11 cellular contexts compared by ENCODE assay signal in genomic region chr14:92503756-92504491, GRCh38. TPM values are rescaled to one million over a fixed set of nuclear protein-coding genes. Genes with fewer than 3 reads are reported as not detected.
A peak's percentile ranks its signal among the peaks of the same experiment; 100 is the strongest.
DNase-seq lines count a peak whose midpoint lies in the region; ATAC-seq and TF ChIP-seq lines count a peak whose summit lies in the region.
"Had no signal": no experiment of that assay in that cellular context is flagged by ENCODE, and none has a peak within 500 bp of the region (broad histone marks: within the 10 kb centered on the region; RNA-seq: fewer than 3 reads in every experiment).

No MANE protein-coding gene starts in this region.

- H3K79me2 ChIP-seq in ACC112 (ENCODE audit: control insufficient read depth, insufficient read depth, low read length, unreplicated experiment), result no peaks in the 10 kb centered on the region
- no peaks in the 10 kb centered on the region for H3K79me2 ChIP-seq in mammary epithelial cell (ENCODE audit: insufficient read depth, low read length)

- dilution Hi-C loops in mammary epithelial cell (cut with HindIII; ENCODE audit: low sequenced_read_pairs), result no loop called here

- H3K4me1 ChIP-seq in ACC112 (ENCODE audit: control insufficient read depth, insufficient read depth, low read length, unreplicated experiment), result peaks cover 41% of the 10 kb centered on the region
- H3K4me1 ChIP-seq in mammary epithelial cell (ENCODE audit: insufficient read depth, low read length), result peaks cover 33% of the 10 kb centered on the region

- H3K27ac Mint-ChIP-seq in activated T-cell treated with anti-CD3 and anti-CD28 coated beads, Interleukin-2, amount 50 U/mL, for 24 hours, result no peak overlapping the region
- H3K27ac Mint-ChIP-seq: CD4-positive, CD25-positive, alpha-beta regulatory T cell had no signal

- in situ Hi-C loops in mammary epithelial cell (cut with MboI; ENCODE audit: low sequenced_read_pairs in 2 of 2), result no loop called here

- H3K27me3 Mint-ChIP-seq in activated T-cell treated with anti-CD3 and anti-CD28 coated beads, Interleukin-2, amount 50 U/mL, for 24 hours, result no peaks in the 10 kb centered on the region

- WGBS in mammary epithelial cell (ENCODE audit: low coverage, missing lambda C conversion rate), result 11% methylated on average over 4 of the region's 4 CpGs

- H3K4me2 ChIP-seq in mammary epithelial cell (ENCODE audit: insufficient read depth, low read depth, low read length), result no peak overlapping the region

- peak overlapping the region; percentile 68 for H3K27ac ChIP-seq in ACC112 (ENCODE audit: low read depth, low read length)
- no peak overlapping the region for H3K27ac ChIP-seq in mammary epithelial cell (ENCODE audit: insufficient read depth, low read depth, low read length)

- H4K20me1 ChIP-seq in mammary epithelial cell (ENCODE audit: insufficient read depth, low read length), result no peaks in the 10 kb centered on the region

- no peak overlapping the region for H3K4me3 Mint-ChIP-seq in activated T-cell treated with anti-CD3 and anti-CD28 coated beads, Interleukin-2, amount 50 U/mL, for 24 hours
- H3K4me3 Mint-ChIP-seq: CD4-positive, CD25-positive, alpha-beta regulatory T cell had no signal

- H3K36me3 ChIP-seq in ACC112 (ENCODE audit: insufficient read depth, low read length) (no peaks in the 10 kb centered on the region), mammary epithelial cell (ENCODE audit: insufficient read depth, low read length) (no peaks in the 10 kb centered on the region)

- H2AFZ ChIP-seq in ACC112 (ENCODE audit: low read length, unreplicated experiment) (no peak overlapping the region), mammary epithelial cell (ENCODE audit: low read depth, low read length) (no peak overlapping the region)

- intact Hi-C loops in mammary epithelial cell (cut with micrococcal nuclease), result loop anchor here (1.0 kb wide), 1 partner anchor 8 kb away; no protein-coding TSS in a partner anchor

- no peaks in the 10 kb centered on the region for H3K27me3 ChIP-seq in ACC112 (ENCODE audit: insufficient read depth, low read length)
- no peaks in the 10 kb centered on the region for H3K27me3 ChIP-seq in mammary epithelial cell (ENCODE audit: insufficient read depth, low read length)

- H3K4me3 ChIP-seq in ACC112 (ENCODE audit: low read depth, low read length) (no peak overlapping the region), mammary epithelial cell (replicated peaks in 1 of 3; ENCODE audit: insufficient read depth in 1 of 3, low read depth in 2 of 3, low read length in 3 of 3) (no peak overlapping the region)

- no peak overlapping the region for H3K9ac ChIP-seq in mammary epithelial cell (ENCODE audit: insufficient read depth, low read length)

- no peaks in the 10 kb centered on the region for H3K36me3 Mint-ChIP-seq in activated T-cell treated with anti-CD3 and anti-CD28 coated beads, Interleukin-2, amount 50 U/mL, for 24 hours (ENCODE audit: low read depth)

- CTCF ChIA-PET in mammary epithelial cell (lab: Charles Lee; ENCODE audit: low non-redundant PET), result interaction anchor here (0.6 kb wide), 1 partner anchor 44 kb away, joined by 4 read pairs; no protein-coding TSS in a partner anchor

- H3K4me1 Mint-ChIP-seq in activated T-cell treated with anti-CD3 and anti-CD28 coated beads, Interleukin-2, amount 50 U/mL, for 24 hours (ENCODE audit: low read depth), result peaks cover 7% of the 10 kb centered on the region

- ATAC-seq in HG02973 (IDR thresholded peaks at IDR 0.05; ENCODE audit: unreplicated experiment) (no peak), HG03159 (IDR thresholded peaks at IDR 0.05; ENCODE audit: unreplicated experiment) (no peak)

- TF ChIP-seq CTCF in mammary epithelial cell (conservative IDR thresholded peaks at IDR 0.05 in 1 of 2, IDR thresholded peaks at IDR 0.05 in 1 of 2; ENCODE audit: extremely low read depth in 1 of 2, insufficient read depth in 1 of 2, low read depth in 1 of 2, low read length in 2 of 2), result no peak

- DNase-seq in HuH-7 (ENCODE audit: low spot score) (peak; percentile 75), mammary epithelial cell (peak; percentile 88), left kidney (ENCODE audit: low read depth, low spot score) (peak; percentile 39)
- no peak for DNase-seq in activated naive CD4-positive, alpha-beta T cell treated with anti-CD3 and anti-CD28 coated beads, Interleukin-2, amount 50 U/mL, for 16 hours
- no peak for DNase-seq in activated T-cell treated with anti-CD3 and anti-CD28 coated beads, Interleukin-2, amount 50 U/mL, for 24 hours
- DNase-seq: CD4-positive, CD25-positive, alpha-beta regulatory T cell; foreskin melanocyte; SHP77 had no signal

- H3K9me3 ChIP-seq in mammary epithelial cell (replicated peaks; ENCODE audit: insufficient read depth, low read length), result no peaks in the 10 kb centered on the region

- H3K9me3 Mint-ChIP-seq in activated T-cell treated with anti-CD3 and anti-CD28 coated beads, Interleukin-2, amount 50 U/mL, for 24 hours, result no peaks in the 10 kb centered on the region
- H3K9me3 Mint-ChIP-seq: CD4-positive, CD25-positive, alpha-beta regulatory T cell had no signal

- BruUV-seq in mammary epithelial cell (replicated peaks; lab: Mats Ljungman, UMichigan), result no TSS peak

RNA-seq across cellular contexts. Expression of gene RIN3, which starts 9.7 kb away (rescaled TPM):
- total RNA-seq in mammary epithelial cell, result 10 to 100 TPM in 1 of 2 donors, 1 to 10 TPM in 1; 3.5 to 14.5 TPM
- polyA plus RNA-seq in mammary epithelial cell, result 2.4 TPM
- polyA minus RNA-seq in mammary epithelial cell, result 7.4 TPM

Comparison
In these comparisons a context has a peak if more than half of its experiments do, and no peak if none do; other contexts are left out.
1. DNase-seq: peak in HuH-7 (single experiment), mammary epithelial cell (single experiment) and left kidney (single experiment); none in activated naive CD4-positive, alpha-beta T cell treated with anti-CD3 and anti-CD28 coated beads, Interleukin-2, amount 50 U/mL, for 16 hours (single experiment) and activated T-cell treated with anti-CD3 and anti-CD28 coated beads, Interleukin-2, amount 50 U/mL, for 24 hours (single experiment).